14 cellular contexts compared by ENCODE assay signal in genomic region chr17:49587366-49588073, GRCh38. TPM values are rescaled to one million over a fixed set of nuclear protein-coding genes. Genes with fewer than 3 reads are reported as not detected.
DNase-seq lines count a peak whose midpoint lies in the region; ATAC-seq and TF ChIP-seq lines count a peak whose summit lies in the region.
"Had no signal": no experiment of that assay in that cellular context is flagged by ENCODE, and none has a peak within 500 bp of the region (broad histone marks: within the 10 kb centered on the region; RNA-seq: fewer than 3 reads in every experiment).

No MANE protein-coding gene starts in this region.

- intact Hi-C loops in mucosa of descending colon (cut with DNase I, micrococcal nuclease): no loop called here

- H3K9ac ChIP-seq in adipocyte (ENCODE audit: low read length): peak overlapping the region; percentile 8
- H3K9ac ChIP-seq: GM23248 had no signal

- no peaks in the 10 kb centered on the region for H3K9me3 ChIP-seq in adipocyte (ENCODE audit: control insufficient read depth, low read length)
- H3K9me3 ChIP-seq in mucosa of descending colon: no peaks in the 10 kb centered on the region
- H3K9me3 ChIP-seq: A549, BE2C had no signal

- ATAC-seq in mucosa of descending colon (peak; percentile 10), GM18858 (IDR thresholded peaks at IDR 0.05; ENCODE audit: unreplicated experiment) (no peak)
- ATAC-seq: A549 had no signal

- peaks cover 10% of the 10 kb centered on the region for H3K36me3 ChIP-seq in adipocyte (ENCODE audit: control insufficient read depth, insufficient read depth, low read length, severe bottlenecking)
- H3K36me3 ChIP-seq in mucosa of descending colon (ENCODE audit: low read depth): no peaks in the 10 kb centered on the region
- H3K36me3 ChIP-seq: BE2C had no signal

- H3K27me3 ChIP-seq in adipocyte (replicated peaks; ENCODE audit: control insufficient read depth, insufficient read depth, low read length): no peaks in the 10 kb centered on the region
- H3K27me3 ChIP-seq: BE2C had no signal

- H3K4me3 ChIP-seq in adipocyte (ENCODE audit: low read length) (no peak overlapping the region), mucosa of descending colon (no peak overlapping the region)
- H3K4me3 ChIP-seq: A549, GM23248 had no signal

- no peak for TF ChIP-seq CTCF in mucosa of descending colon (IDR thresholded peaks at IDR 0.05)

- H3K4me1 ChIP-seq in adipocyte (ENCODE audit: control insufficient read depth, insufficient read depth, low read length): peaks cover 19% of the 10 kb centered on the region
- H3K4me1 ChIP-seq in mucosa of descending colon (ENCODE audit: low read depth): no peaks in the 10 kb centered on the region
- H3K4me1 ChIP-seq: A549, BE2C had no signal

- DNase-seq in adipocyte (ENCODE audit: low read depth) (no peak), mucosa of descending colon (no peak), GM03348 (ENCODE audit: low spot score) (no peak), kidney tubule cell (ENCODE audit: low spot score) (no peak)
- DNase-seq in stimulated activated CD8-positive, alpha-beta memory T cell treated with anti-CD3 and anti-CD28 coated beads, Interleukin-4, amount 100 ng/mL, for 48 hours: peak; percentile 16
- DNase-seq in activated effector memory CD4-positive, alpha-beta T cell treated with anti-CD3 and anti-CD28 coated beads, Interleukin-2, amount 50 U/mL, for 16 hours: no peak
- DNase-seq: BE2C; CD4-positive, alpha-beta memory T cell; DMS153; DMS79 treated with DMSO at 0.1 percent for 48 hours; EL had no signal

RNA-seq across cellular contexts. Expression of gene NXPH3, which starts 11.8 kb away (rescaled TPM):
- total RNA-seq in mucosa of descending colon: 10 to 100 TPM in 1 of 3 donors, 1 to 10 TPM in 1, under 1 TPM in 1; 0.93 to 19.9 (median 2.3) TPM
- total RNA-seq: CD4-positive, alpha-beta memory T cell had no signal
